1 cellular context compared by ENCODE assay signal in the genomic region with DNA sequence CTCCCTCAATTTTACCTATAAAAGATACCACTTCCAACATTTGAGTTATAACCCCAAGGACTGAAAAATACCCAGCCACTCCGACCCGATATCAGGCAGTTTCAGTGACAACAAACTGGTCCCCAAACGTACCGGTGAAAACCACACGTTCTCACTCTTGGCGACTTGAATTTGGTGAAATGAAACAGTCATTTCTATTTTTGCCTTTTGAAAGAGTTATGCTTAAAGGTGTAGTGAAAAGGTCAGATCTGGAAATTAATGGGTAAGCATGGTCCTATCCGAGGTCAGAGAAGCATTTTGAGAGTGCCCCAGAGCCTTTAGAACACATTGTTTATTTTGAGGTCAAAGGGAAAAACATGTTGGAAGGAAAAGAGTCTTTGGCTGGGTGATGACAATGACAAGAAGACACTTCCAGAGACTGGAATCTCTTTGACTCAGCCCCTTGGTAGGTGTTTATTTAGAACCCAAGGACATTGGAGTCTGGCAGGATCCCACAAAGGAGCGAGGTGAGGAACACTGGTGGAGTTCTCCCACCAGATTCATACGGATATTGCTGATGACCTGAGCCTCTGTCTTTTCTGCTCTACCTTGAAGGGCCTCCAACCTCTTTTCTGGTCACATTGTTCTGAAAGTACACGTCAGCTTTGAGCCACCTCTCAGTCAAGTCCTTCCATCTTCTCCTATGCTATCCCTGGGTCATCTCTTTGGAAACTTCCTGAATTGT.
TF ChIP-seq lines count a peak whose summit lies in the region.

No MANE protein-coding gene starts in this region.

TF ChIP-seq in GM23338, 12 proteins besides CTCF, POLR2A, EP300 and RAD21:
- TF ChIP-seq, protein P1, sequence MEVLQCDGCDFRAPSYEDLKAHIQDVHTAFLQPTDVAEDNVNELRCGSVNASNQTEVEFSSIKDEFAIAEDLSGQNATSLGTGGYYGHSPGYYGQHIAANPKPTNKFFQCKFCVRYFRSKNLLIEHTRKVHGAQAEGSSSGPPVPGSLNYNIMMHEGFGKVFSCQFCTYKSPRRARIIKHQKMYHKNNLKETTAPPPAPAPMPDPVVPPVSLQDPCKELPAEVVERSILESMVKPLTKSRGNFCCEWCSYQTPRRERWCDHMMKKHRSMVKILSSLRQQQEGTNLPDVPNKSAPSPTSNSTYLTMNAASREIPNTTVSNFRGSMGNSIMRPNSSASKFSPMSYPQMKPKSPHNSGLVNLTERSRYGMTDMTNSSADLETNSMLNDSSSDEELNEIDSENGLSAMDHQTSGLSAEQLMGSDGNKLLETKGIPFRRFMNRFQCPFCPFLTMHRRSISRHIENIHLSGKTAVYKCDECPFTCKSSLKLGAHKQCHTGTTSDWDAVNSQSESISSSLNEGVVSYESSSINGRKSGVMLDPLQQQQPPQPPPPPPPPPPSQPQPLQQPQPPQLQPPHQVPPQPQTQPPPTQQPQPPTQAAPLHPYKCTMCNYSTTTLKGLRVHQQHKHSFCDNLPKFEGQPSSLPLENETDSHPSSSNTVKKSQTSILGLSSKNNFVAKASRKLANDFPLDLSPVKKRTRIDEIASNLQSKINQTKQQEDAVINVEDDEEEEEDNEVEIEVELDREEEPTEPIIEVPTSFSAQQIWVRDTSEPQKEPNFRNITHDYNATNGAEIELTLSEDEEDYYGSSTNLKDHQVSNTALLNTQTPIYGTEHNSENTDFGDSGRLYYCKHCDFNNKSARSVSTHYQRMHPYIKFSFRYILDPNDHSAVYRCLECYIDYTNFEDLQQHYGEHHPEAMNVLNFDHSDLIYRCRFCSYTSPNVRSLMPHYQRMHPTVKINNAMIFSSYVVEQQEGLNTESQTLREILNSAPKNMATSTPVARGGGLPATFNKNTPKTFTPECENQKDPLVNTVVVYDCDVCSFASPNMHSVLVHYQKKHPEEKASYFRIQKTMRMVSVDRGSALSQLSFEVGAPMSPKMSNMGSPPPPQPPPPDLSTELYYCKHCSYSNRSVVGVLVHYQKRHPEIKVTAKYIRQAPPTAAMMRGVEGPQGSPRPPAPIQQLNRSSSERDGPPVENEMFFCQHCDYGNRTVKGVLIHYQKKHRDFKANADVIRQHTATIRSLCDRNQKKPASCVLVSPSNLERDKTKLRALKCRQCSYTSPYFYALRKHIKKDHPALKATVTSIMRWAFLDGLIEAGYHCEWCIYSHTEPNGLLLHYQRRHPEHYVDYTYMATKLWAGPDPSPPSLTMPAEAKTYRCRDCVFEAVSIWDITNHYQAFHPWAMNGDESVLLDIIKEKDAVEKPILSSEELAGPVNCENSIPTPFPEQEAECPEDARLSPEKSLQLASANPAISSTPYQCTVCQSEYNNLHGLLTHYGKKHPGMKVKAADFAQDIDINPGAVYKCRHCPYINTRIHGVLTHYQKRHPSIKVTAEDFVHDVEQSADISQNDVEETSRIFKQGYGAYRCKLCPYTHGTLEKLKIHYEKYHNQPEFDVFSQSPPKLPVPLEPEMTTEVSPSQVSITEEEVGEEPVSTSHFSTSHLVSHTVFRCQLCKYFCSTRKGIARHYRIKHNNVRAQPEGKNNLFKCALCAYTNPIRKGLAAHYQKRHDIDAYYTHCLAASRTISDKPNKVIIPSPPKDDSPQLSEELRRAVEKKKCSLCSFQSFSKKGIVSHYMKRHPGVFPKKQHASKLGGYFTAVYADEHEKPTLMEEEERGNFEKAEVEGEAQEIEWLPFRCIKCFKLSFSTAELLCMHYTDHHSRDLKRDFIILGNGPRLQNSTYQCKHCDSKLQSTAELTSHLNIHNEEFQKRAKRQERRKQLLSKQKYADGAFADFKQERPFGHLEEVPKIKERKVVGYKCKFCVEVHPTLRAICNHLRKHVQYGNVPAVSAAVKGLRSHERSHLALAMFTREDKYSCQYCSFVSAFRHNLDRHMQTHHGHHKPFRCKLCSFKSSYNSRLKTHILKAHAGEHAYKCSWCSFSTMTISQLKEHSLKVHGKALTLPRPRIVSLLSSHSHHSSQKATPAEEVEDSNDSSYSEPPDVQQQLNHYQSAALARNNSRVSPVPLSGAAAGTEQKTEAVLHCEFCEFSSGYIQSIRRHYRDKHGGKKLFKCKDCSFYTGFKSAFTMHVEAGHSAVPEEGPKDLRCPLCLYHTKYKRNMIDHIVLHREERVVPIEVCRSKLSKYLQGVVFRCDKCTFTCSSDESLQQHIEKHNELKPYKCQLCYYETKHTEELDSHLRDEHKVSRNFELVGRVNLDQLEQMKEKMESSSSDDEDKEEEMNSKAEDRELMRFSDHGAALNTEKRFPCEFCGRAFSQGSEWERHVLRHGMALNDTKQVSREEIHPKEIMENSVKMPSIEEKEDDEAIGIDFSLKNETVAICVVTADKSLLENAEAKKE (CRISPR knock-in tag; IDR thresholded peaks at IDR 0.05) = no peak
- TF ChIP-seq EZH2phosphoT487 (IDR thresholded peaks at IDR 0.05; ENCODE audit: unreplicated experiment) = no peak
- TF ChIP-seq ZNF331 (CRISPR knock-in tag; IDR thresholded peaks at IDR 0.05; ENCODE audit: low read depth) = no peak
- TF ChIP-seq POLR2AphosphoS5 (IDR thresholded peaks at IDR 0.05; ENCODE audit: low read depth) = no peak
- no peak for TF ChIP-seq ZNF114 (CRISPR knock-in tag; IDR thresholded peaks at IDR 0.05)
- TF ChIP-seq, protein P2, sequence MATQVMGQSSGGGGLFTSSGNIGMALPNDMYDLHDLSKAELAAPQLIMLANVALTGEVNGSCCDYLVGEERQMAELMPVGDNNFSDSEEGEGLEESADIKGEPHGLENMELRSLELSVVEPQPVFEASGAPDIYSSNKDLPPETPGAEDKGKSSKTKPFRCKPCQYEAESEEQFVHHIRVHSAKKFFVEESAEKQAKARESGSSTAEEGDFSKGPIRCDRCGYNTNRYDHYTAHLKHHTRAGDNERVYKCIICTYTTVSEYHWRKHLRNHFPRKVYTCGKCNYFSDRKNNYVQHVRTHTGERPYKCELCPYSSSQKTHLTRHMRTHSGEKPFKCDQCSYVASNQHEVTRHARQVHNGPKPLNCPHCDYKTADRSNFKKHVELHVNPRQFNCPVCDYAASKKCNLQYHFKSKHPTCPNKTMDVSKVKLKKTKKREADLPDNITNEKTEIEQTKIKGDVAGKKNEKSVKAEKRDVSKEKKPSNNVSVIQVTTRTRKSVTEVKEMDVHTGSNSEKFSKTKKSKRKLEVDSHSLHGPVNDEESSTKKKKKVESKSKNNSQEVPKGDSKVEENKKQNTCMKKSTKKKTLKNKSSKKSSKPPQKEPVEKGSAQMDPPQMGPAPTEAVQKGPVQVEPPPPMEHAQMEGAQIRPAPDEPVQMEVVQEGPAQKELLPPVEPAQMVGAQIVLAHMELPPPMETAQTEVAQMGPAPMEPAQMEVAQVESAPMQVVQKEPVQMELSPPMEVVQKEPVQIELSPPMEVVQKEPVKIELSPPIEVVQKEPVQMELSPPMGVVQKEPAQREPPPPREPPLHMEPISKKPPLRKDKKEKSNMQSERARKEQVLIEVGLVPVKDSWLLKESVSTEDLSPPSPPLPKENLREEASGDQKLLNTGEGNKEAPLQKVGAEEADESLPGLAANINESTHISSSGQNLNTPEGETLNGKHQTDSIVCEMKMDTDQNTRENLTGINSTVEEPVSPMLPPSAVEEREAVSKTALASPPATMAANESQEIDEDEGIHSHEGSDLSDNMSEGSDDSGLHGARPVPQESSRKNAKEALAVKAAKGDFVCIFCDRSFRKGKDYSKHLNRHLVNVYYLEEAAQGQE (IDR thresholded peaks at IDR 0.05; ENCODE audit: unreplicated experiment) = no peak
- TF ChIP-seq CREB1 (CRISPR knock-in tag; IDR thresholded peaks at IDR 0.05; ENCODE audit: low read depth) = no peak
- TF ChIP-seq, protein P3, sequence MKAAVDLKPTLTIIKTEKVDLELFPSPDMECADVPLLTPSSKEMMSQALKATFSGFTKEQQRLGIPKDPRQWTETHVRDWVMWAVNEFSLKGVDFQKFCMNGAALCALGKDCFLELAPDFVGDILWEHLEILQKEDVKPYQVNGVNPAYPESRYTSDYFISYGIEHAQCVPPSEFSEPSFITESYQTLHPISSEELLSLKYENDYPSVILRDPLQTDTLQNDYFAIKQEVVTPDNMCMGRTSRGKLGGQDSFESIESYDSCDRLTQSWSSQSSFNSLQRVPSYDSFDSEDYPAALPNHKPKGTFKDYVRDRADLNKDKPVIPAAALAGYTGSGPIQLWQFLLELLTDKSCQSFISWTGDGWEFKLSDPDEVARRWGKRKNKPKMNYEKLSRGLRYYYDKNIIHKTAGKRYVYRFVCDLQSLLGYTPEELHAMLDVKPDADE (IDR thresholded peaks at IDR 0.05) = no peak
- TF ChIP-seq STAT1 (IDR thresholded peaks at IDR 0.05; ENCODE audit: unreplicated experiment) = no peak
- TF ChIP-seq NANOG (IDR thresholded peaks at IDR 0.05; ENCODE audit: borderline replicate concordance) = no peak
- no peak for TF ChIP-seq EZH2 (IDR thresholded peaks at IDR 0.05; ENCODE audit: low read depth, unreplicated experiment)
- TF ChIP-seq JUNB (IDR thresholded peaks at IDR 0.05; ENCODE audit: unreplicated experiment) = no peak
